In the genomic region with DNA sequence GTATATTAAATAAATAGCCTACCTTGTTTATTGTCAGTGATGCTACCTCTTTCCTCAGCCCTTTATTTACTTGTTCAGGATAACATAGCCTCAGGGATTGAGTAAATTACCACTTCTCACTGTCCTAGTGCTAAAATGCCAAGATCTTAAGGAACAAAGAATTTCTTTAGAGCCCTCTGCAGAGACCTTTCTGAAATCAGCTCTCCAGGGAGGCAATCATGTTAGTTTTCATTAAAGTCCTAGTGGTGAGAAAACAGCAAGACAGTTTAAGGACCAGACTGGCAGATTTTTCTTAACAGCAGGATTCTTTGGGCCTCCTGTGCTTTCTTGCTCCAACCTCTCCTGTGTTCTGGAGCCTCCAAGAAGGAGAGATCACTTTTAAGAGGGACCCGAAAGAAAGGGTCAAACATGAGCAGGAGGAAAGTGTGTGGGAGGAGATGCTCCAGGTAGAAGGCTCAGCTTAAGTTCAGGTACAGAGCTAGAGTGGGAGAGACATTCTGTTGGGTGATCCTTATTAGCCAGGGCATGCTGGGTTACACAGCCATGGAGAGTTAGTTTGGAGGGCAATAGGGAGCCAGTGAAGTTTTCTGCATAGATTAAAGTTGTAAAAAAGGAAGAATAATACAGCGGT, we compare ENCODE assay signal across 11 cellular contexts. TPM values are rescaled to one million over a fixed set of nuclear protein-coding genes. Genes with fewer than 3 reads are reported as not detected.
DNase-seq lines count a peak whose midpoint lies in the region; ATAC-seq, FAIRE-seq and TF ChIP-seq lines count a peak whose summit lies in the region.
"Had no signal": no experiment of that assay in that cellular context is flagged by ENCODE, and none has a peak within 500 bp of the region (broad histone marks: within the 10 kb centered on the region; RNA-seq: fewer than 3 reads in every experiment).

No MANE protein-coding gene starts in this region.

- peak; percentile 7 for TF ChIP-seq CTCF in AG09309 (IDR thresholded peaks at IDR 0.05; ENCODE audit: control insufficient read depth, insufficient read depth, low read depth, low read length, missing control alignments)
- TF ChIP-seq CTCF in GM12872 (IDR thresholded peaks at IDR 0.05; ENCODE audit: insufficient read depth, low read depth, low read length), result 0 out of 3 replicates have a peak, but pooled peaks have one; percentile 1
- peak in 1 of 3 experiments; percentile 8 for TF ChIP-seq CTCF in ascending aorta (IDR thresholded peaks at IDR 0.05)

- H3K4me3 ChIP-seq in AG09309 (ENCODE audit: control insufficient read depth, low read depth, low read length), result no peak overlapping the region
- no peak overlapping the region for H3K4me3 ChIP-seq in ascending aorta
- no peak overlapping the region for H3K4me3 ChIP-seq in mesendoderm (ENCODE audit: low read length)

- H3K27me3 ChIP-seq in ascending aorta (no peaks in the 10 kb centered on the region), mesendoderm (ENCODE audit: insufficient read depth, low read length, poor library complexity) (peaks cover 12% of the 10 kb centered on the region)
- H3K27me3 ChIP-seq: ovary had no signal

- H3K27ac ChIP-seq in ascending aorta, result peak overlapping the region; percentile 55 to 59
- H3K27ac ChIP-seq in mesendoderm (ENCODE audit: low read depth, low read length), result no peak overlapping the region
- H3K27ac ChIP-seq in substantia nigra (ENCODE audit: low read depth, low read length, poor library complexity, severe bottlenecking), result no peak overlapping the region
- H3K27ac ChIP-seq: ovary had no signal

- H2BK120ac ChIP-seq in mesendoderm (ENCODE audit: low read depth, low read length), result no peak overlapping the region

- no peak overlapping the region for H3K4ac ChIP-seq in mesendoderm (ENCODE audit: low read depth, low read length)

- no peak overlapping the region for H4K8ac ChIP-seq in mesendoderm (ENCODE audit: low read depth, low read length)

- peak overlapping the region; percentile 76 for H2BK5ac ChIP-seq in mesendoderm (ENCODE audit: low read length)

- H3K9ac ChIP-seq in mesendoderm (ENCODE audit: low read length), result peak overlapping the region; percentile 29

- H3K79me2 ChIP-seq in mesendoderm (ENCODE audit: control insufficient read depth, insufficient read depth, low read length), result no peaks in the 10 kb centered on the region

- intact Hi-C loops in ascending aorta (cut with DNase I), result loop anchor here (1.0 to 10.0 kb wide), 5 partner anchors 152 to 410 kb away; a partner anchor contains a TSS

- WGBS in mesendoderm (ENCODE audit: extremely low coverage, insufficient coverage, low lambda C conversion rate), result no CpG with 5 or more reads among the region's 2 CpGs

- no peak overlapping the region for H3K23ac ChIP-seq in mesendoderm (ENCODE audit: low read length)

- H3K9me3 ChIP-seq in ascending aorta, result no peaks in the 10 kb centered on the region
- H3K9me3 ChIP-seq: ovary had no signal

- no peak overlapping the region for H2BK15ac ChIP-seq in mesendoderm (replicated peaks; ENCODE audit: low read depth)

- H2AK5ac ChIP-seq in mesendoderm (ENCODE audit: low read length), result peak overlapping the region; percentile 44

- no peak overlapping the region for H3K18ac ChIP-seq in mesendoderm (ENCODE audit: low read length)

- no peak for TF ChIP-seq POLR2A in GM12892 (IDR thresholded peaks at IDR 0.05; ENCODE audit: low read depth, low read length)

- H3K4me1 ChIP-seq in ascending aorta (peaks cover 0 to 17% of the 10 kb centered on the region in 2 donors), mesendoderm (ENCODE audit: control insufficient read depth, low read depth, low read length) (peaks cover 11% of the 10 kb centered on the region)

- peak overlapping the region; percentile 71 for H3K56ac ChIP-seq in mesendoderm (ENCODE audit: low read length)

- no peaks in the 10 kb centered on the region for H3K36me3 ChIP-seq in ascending aorta
- H3K36me3 ChIP-seq in mesendoderm (ENCODE audit: control insufficient read depth, insufficient read depth, low read length), result no peaks in the 10 kb centered on the region
- H3K36me3 ChIP-seq: ovary had no signal

- ATAC-seq in GM19397 (IDR thresholded peaks at IDR 0.05; ENCODE audit: unreplicated experiment), result no peak

- no peaks in the 10 kb centered on the region for H3K79me1 ChIP-seq in mesendoderm (ENCODE audit: low read length)

- no peak for FAIRE-seq in GM12892 (lab: Jason Lieb, UNC)
- FAIRE-seq: frontal cortex had no signal

- H3K4me2 ChIP-seq in mesendoderm (ENCODE audit: low read length), result no peak overlapping the region

- no peak overlapping the region for H4K5ac ChIP-seq in mesendoderm (ENCODE audit: low read length)

- DNase-seq in AG09309 (ENCODE audit: low read depth) (no peak), ascending aorta (ENCODE audit: low spot score in 2 of 2) (no peak), mesendoderm (peak; percentile 83), substantia nigra (lab: John Stamatoyannopoulos, UW) (no peak), iPS-NIHi7 (ENCODE audit: extremely low spot score) (no peak), GM12892 (ENCODE audit: insufficient read length) (no peak)
- DNase-seq: activated T-cell treated with anti-CD3 and anti-CD28 coated beads, Interleukin-2, amount 50 U/mL, for 48 hours had no signal

RNA-seq across cellular contexts. Expression of a gene that starts 1.2 kb away (rescaled TPM):
- 3.8 TPM for total RNA-seq in ascending aorta
- 0.27 TPM for polyA plus RNA-seq in mesendoderm (2013, experiment 1 of 2)
- 0.24 TPM for polyA plus RNA-seq in mesendoderm (2013, experiment 2 of 2)
- polyA plus RNA-seq in GM12892 (2012; ENCODE audit: missing spikeins), result 1.1 TPM

Comparison
In these comparisons a context has a peak if more than half of its experiments do, and no peak if none do; other contexts are left out.
1. H3K27ac ChIP-seq: peak in ascending aorta (2 of 2); none in mesendoderm (single experiment) and substantia nigra (single experiment).